In the genomic region with DNA sequence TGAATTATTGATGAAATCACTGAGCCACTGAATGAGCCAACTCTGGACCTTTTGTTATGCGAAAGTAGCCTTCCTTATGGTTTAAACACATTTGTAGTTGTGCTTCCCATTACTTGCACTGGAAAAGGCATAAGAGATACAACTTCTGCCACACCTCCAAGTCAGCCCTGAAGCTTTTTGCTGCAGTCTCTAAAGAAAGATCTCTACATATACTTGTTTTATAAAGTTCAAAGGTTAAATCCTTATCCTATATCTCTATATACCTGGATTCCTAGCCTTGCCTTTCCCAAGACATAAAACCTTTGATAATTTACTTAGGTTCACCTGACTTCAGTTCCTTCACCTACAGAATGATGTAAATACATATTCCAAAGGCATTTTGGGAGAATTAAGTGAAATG, we compare ENCODE assay signal across 7 cellular contexts.
"Had no signal": no experiment of that assay in that cellular context is flagged by ENCODE, and none has a peak within 500 bp of the region (broad histone marks: within the 10 kb centered on the region; RNA-seq: fewer than 3 reads in every experiment).

No MANE protein-coding gene starts in this region.

- H3K4me3 ChIP-seq: GM23338, HAP-1, K562 had no signal

- H3K4me1 ChIP-seq: HAP-1 had no signal

- H3K9me3 ChIP-seq: HAP-1 had no signal

- H3K36me3 ChIP-seq: HAP-1 had no signal

- DNase-seq: H7, HFFc6, IMR-90 had no signal

- ATAC-seq: GM23338, HCT116, K562 had no signal
